1 cellular context compared by ENCODE assay signal in the genomic region with DNA sequence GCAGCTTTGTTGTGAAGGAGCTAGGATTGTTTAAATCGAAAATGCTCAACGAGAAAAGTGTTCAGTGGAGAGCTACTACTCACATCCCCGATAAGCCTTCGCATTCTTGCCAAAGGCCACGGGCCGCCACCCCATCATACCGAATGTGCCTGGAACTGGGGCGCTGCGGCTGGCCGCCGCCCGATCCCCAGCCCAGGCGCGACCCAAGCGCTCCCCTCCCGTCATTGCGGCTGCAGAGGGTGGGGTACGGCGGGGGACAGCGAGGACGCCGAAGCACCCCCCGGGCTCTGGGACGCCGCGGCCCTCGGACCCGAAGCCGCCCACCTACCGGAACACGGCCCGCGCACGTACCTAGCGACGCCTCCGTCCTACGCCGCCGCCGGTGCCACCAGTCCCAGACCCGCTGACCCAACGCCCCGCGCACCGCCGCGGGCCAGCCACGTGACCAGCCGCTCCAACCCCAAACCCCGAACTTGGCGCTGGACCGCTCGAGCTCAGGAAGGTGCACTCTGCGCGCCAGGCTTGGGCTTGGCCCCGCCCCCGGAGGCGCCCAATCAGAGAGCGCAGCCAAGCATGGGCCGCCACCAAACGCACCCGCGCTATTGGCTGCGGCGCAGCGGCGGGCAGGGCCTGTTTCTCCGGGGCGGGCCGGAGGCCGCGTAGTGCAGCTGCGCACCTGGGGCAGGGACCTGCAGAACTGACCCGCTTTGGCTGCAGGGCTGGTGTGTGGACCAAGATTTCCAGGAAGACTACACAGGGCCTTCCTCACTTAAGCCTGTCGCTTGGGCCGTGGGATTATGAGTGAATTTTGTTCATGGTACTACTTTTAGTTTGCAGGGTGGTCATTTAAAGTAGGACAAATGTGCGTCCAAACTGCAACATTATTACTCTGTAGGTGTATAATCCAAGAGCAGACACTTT.
TF ChIP-seq lines count a peak whose summit lies in the region.

A gene (minus strand): TSS at position 530 of the 921 bp plus-strand sequence. CDS start 7,569 bp downstream, outside the sequence.

TF ChIP-seq in HepG2, 621 proteins besides CTCF, POLR2A, EP300 and RAD21 (continued from another document and continues in another):
- TF ChIP-seq, protein P1, sequence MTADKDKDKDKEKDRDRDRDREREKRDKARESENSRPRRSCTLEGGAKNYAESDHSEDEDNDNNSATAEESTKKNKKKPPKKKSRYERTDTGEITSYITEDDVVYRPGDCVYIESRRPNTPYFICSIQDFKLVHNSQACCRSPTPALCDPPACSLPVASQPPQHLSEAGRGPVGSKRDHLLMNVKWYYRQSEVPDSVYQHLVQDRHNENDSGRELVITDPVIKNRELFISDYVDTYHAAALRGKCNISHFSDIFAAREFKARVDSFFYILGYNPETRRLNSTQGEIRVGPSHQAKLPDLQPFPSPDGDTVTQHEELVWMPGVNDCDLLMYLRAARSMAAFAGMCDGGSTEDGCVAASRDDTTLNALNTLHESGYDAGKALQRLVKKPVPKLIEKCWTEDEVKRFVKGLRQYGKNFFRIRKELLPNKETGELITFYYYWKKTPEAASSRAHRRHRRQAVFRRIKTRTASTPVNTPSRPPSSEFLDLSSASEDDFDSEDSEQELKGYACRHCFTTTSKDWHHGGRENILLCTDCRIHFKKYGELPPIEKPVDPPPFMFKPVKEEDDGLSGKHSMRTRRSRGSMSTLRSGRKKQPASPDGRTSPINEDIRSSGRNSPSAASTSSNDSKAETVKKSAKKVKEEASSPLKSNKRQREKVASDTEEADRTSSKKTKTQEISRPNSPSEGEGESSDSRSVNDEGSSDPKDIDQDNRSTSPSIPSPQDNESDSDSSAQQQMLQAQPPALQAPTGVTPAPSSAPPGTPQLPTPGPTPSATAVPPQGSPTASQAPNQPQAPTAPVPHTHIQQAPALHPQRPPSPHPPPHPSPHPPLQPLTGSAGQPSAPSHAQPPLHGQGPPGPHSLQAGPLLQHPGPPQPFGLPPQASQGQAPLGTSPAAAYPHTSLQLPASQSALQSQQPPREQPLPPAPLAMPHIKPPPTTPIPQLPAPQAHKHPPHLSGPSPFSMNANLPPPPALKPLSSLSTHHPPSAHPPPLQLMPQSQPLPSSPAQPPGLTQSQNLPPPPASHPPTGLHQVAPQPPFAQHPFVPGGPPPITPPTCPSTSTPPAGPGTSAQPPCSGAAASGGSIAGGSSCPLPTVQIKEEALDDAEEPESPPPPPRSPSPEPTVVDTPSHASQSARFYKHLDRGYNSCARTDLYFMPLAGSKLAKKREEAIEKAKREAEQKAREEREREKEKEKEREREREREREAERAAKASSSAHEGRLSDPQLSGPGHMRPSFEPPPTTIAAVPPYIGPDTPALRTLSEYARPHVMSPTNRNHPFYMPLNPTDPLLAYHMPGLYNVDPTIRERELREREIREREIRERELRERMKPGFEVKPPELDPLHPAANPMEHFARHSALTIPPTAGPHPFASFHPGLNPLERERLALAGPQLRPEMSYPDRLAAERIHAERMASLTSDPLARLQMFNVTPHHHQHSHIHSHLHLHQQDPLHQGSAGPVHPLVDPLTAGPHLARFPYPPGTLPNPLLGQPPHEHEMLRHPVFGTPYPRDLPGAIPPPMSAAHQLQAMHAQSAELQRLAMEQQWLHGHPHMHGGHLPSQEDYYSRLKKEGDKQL (CRISPR knock-in tag; IDR thresholded peaks at IDR 0.05; ENCODE audit: low read depth) = 0 out of 2 replicates have a peak, but pooled peaks have one; percentile 6
- TF ChIP-seq ZNF703 (CRISPR knock-in tag; IDR thresholded peaks at IDR 0.05; ENCODE audit: borderline replicate concordance) (no peak), ZNF543 (CRISPR knock-in tag; IDR thresholded peaks at IDR 0.05) (0 out of 2 replicates have a peak, but pooled peaks have one; percentile 45), ZNF841 (CRISPR knock-in tag; IDR thresholded peaks at IDR 0.05; ENCODE audit: borderline replicate concordance) (no peak), ZNF781 (CRISPR knock-in tag; IDR thresholded peaks at IDR 0.05; ENCODE audit: borderline replicate concordance, not compliant biosample characterization) (no peak), ZNF326 (CRISPR knock-in tag; IDR thresholded peaks at IDR 0.05; ENCODE audit: borderline replicate concordance) (no peak), RBFOX2 (IDR thresholded peaks at IDR 0.05; ENCODE audit: low read depth, low read length) (peak; percentile 94), SRF (IDR thresholded peaks at IDR 0.05; ENCODE audit: low read depth, low read length) (peak; percentile 48; the same call in 1 of the 2 replicates), ZNF205 (CRISPR knock-in tag; IDR thresholded peaks at IDR 0.05) (peak; percentile 40; the same call in 1 of the 2 replicates), HES4 (CRISPR knock-in tag; IDR thresholded peaks at IDR 0.05; ENCODE audit: borderline replicate concordance) (peak; percentile 82; the same call in 1 of the 2 replicates), ISX (CRISPR knock-in tag; conservative IDR thresholded peaks at IDR 0.05) (no peak; the same call in 1 of the 2 replicates), MEIS1 (CRISPR knock-in tag; IDR thresholded peaks at IDR 0.05; ENCODE audit: borderline replicate concordance) (0 out of 2 replicates have a peak, but pooled peaks have one; percentile 63), SP5 (CRISPR knock-in tag; IDR thresholded peaks at IDR 0.05; ENCODE audit: borderline replicate concordance, low read depth) (no peak; the same call in 1 of the 2 replicates), ZFP90 (CRISPR knock-in tag; IDR thresholded peaks at IDR 0.05; ENCODE audit: borderline replicate concordance) (no peak), ZNF546 (CRISPR knock-in tag; conservative IDR thresholded peaks at IDR 0.05) (peak; percentile 93), MXI1 (IDR thresholded peaks at IDR 0.05; ENCODE audit: borderline replicate concordance, low read depth, low read length) (peak; percentile 86; the same call in 2 of the 3 replicates)
- TF ChIP-seq, protein P2, sequence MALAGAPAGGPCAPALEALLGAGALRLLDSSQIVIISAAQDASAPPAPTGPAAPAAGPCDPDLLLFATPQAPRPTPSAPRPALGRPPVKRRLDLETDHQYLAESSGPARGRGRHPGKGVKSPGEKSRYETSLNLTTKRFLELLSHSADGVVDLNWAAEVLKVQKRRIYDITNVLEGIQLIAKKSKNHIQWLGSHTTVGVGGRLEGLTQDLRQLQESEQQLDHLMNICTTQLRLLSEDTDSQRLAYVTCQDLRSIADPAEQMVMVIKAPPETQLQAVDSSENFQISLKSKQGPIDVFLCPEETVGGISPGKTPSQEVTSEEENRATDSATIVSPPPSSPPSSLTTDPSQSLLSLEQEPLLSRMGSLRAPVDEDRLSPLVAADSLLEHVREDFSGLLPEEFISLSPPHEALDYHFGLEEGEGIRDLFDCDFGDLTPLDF (CRISPR knock-in tag; IDR thresholded peaks at IDR 0.05) = peak; percentile 93
- TF ChIP-seq, protein P3, sequence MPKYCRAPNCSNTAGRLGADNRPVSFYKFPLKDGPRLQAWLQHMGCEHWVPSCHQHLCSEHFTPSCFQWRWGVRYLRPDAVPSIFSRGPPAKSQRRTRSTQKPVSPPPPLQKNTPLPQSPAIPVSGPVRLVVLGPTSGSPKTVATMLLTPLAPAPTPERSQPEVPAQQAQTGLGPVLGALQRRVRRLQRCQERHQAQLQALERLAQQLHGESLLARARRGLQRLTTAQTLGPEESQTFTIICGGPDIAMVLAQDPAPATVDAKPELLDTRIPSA (CRISPR knock-in tag; IDR thresholded peaks at IDR 0.05; ENCODE audit: borderline replicate concordance) = no peak
- TF ChIP-seq, protein P4, sequence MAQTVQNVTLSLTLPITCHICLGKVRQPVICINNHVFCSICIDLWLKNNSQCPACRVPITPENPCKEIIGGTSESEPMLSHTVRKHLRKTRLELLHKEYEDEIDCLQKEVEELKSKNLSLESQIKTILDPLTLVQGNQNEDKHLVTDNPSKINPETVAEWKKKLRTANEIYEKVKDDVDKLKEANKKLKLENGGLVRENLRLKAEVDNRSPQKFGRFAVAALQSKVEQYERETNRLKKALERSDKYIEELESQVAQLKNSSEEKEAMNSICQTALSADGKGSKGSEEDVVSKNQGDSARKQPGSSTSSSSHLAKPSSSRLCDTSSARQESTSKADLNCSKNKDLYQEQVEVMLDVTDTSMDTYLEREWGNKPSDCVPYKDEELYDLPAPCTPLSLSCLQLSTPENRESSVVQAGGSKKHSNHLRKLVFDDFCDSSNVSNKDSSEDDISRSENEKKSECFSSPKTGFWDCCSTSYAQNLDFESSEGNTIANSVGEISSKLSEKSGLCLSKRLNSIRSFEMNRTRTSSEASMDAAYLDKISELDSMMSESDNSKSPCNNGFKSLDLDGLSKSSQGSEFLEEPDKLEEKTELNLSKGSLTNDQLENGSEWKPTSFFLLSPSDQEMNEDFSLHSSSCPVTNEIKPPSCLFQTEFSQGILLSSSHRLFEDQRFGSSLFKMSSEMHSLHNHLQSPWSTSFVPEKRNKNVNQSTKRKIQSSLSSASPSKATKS (CRISPR knock-in tag; IDR thresholded peaks at IDR 0.05) = no peak
- TF ChIP-seq, protein P5, sequence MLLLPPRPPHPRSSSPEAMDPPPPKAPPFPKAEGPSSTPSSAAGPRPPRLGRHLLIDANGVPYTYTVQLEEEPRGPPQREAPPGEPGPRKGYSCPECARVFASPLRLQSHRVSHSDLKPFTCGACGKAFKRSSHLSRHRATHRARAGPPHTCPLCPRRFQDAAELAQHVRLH (CRISPR knock-in tag; IDR thresholded peaks at IDR 0.05; ENCODE audit: borderline replicate concordance, low read depth) = no peak
- TF ChIP-seq, protein P6, sequence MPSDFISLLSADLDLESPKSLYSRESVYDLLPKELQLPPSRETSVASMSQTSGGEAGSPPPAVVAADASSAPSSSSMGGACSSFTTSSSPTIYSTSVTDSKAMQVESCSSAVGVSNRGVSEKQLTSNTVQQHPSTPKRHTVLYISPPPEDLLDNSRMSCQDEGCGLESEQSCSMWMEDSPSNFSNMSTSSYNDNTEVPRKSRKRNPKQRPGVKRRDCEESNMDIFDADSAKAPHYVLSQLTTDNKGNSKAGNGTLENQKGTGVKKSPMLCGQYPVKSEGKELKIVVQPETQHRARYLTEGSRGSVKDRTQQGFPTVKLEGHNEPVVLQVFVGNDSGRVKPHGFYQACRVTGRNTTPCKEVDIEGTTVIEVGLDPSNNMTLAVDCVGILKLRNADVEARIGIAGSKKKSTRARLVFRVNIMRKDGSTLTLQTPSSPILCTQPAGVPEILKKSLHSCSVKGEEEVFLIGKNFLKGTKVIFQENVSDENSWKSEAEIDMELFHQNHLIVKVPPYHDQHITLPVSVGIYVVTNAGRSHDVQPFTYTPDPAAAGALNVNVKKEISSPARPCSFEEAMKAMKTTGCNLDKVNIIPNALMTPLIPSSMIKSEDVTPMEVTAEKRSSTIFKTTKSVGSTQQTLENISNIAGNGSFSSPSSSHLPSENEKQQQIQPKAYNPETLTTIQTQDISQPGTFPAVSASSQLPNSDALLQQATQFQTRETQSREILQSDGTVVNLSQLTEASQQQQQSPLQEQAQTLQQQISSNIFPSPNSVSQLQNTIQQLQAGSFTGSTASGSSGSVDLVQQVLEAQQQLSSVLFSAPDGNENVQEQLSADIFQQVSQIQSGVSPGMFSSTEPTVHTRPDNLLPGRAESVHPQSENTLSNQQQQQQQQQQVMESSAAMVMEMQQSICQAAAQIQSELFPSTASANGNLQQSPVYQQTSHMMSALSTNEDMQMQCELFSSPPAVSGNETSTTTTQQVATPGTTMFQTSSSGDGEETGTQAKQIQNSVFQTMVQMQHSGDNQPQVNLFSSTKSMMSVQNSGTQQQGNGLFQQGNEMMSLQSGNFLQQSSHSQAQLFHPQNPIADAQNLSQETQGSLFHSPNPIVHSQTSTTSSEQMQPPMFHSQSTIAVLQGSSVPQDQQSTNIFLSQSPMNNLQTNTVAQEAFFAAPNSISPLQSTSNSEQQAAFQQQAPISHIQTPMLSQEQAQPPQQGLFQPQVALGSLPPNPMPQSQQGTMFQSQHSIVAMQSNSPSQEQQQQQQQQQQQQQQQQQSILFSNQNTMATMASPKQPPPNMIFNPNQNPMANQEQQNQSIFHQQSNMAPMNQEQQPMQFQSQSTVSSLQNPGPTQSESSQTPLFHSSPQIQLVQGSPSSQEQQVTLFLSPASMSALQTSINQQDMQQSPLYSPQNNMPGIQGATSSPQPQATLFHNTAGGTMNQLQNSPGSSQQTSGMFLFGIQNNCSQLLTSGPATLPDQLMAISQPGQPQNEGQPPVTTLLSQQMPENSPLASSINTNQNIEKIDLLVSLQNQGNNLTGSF (CRISPR knock-in tag; IDR thresholded peaks at IDR 0.05) = no peak
- TF ChIP-seq, protein P7, sequence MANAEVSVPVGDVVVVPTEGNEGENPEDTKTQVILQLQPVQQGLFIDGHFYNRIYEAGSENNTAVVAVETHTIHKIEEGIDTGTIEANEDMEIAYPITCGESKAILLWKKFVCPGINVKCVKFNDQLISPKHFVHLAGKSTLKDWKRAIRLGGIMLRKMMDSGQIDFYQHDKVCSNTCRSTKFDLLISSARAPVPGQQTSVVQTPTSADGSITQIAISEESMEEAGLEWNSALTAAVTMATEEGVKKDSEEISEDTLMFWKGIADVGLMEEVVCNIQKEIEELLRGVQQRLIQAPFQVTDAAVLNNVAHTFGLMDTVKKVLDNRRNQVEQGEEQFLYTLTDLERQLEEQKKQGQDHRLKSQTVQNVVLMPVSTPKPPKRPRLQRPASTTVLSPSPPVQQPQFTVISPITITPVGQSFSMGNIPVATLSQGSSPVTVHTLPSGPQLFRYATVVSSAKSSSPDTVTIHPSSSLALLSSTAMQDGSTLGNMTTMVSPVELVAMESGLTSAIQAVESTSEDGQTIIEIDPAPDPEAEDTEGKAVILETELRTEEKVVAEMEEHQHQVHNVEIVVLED (CRISPR knock-in tag; IDR thresholded peaks at IDR 0.05; ENCODE audit: borderline replicate concordance) = peak; percentile 82
- TF ChIP-seq, protein P8, sequence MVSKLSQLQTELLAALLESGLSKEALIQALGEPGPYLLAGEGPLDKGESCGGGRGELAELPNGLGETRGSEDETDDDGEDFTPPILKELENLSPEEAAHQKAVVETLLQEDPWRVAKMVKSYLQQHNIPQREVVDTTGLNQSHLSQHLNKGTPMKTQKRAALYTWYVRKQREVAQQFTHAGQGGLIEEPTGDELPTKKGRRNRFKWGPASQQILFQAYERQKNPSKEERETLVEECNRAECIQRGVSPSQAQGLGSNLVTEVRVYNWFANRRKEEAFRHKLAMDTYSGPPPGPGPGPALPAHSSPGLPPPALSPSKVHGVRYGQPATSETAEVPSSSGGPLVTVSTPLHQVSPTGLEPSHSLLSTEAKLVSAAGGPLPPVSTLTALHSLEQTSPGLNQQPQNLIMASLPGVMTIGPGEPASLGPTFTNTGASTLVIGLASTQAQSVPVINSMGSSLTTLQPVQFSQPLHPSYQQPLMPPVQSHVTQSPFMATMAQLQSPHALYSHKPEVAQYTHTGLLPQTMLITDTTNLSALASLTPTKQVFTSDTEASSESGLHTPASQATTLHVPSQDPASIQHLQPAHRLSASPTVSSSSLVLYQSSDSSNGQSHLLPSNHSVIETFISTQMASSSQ (IDR thresholded peaks at IDR 0.05; ENCODE audit: low read depth) = no peak
- TF ChIP-seq, protein P8 (CRISPR knock-in tag; IDR thresholded peaks at IDR 0.05; ENCODE audit: borderline replicate concordance) = peak; percentile 19; the same call in 1 of the 2 replicates
